ENCODE assay signal across 8 cellular contexts in the genomic region with DNA sequence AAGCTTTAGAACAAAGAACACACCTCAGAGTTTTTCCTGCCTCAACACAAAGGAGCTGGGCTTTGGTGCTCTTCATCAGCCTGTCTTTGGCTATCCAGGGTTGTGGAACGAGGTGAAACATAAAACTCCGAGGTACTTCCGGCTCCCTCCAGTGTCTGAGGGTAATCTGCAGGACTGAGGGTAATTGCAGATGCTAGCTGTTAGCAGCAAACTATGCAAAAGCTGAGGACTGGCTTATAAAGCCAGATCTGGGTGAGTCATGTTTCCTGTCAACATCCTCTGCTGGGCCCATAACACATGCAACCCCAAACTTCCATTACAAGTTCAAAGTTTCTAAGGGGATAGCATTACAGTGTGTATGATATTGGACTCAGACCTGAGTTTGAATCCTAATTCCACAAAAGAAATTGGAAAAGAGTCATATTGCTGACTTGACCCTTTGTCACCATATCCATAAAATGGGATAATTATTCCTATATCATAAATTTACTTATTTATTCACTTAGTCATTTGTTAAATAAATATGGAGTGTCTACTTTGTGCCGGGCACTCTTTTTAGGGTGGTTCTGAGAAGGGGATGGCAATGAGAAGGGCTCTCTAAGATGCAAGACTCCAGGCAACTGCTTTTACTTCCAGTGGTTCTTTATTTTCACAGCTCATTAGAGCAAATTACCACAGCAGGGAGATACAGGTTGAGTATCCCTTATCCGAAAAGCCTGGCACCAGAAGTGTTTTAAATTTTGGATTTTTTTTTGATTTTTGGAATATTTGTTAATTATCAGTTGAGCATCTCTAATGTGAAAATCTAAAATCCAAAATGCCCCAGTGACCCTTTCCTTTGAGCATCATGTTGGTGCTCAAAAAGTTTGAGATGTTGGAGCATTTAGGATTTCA. TPM values are rescaled to one million over a fixed set of nuclear protein-coding genes. Genes with fewer than 3 reads are reported as not detected.
DNase-seq lines count a peak whose midpoint lies in the region; ATAC-seq and TF ChIP-seq lines count a peak whose summit lies in the region.

No MANE protein-coding gene starts in this region.

- H3K36me3 ChIP-seq in SK-N-SH (replicated peaks in 1 of 2; ENCODE audit: control insufficient read depth in 1 of 2, insufficient read depth in 2 of 2, low read length in 1 of 2), result peaks cover 4 to 5% of the 10 kb centered on the region in 2 experiments
- H3K36me3 ChIP-seq in adipocyte (ENCODE audit: control insufficient read depth, insufficient read depth, low read length, severe bottlenecking), result peaks cover 5% of the 10 kb centered on the region
- H3K36me3 ChIP-seq in hepatocyte (replicated peaks; ENCODE audit: insufficient read depth, low read depth), result no peaks in the 10 kb centered on the region

- DNase-seq in AG10803 (ENCODE audit: low read depth) (peak; percentile 93), SK-N-SH (no peak), adipocyte (ENCODE audit: low read depth) (peak; percentile 83), hepatocyte (ENCODE audit: low spot score) (peak; percentile 82), NCI-H1048 (lab: John Stamatoyannopoulos, UW) (no peak)
- peak; percentile 73 for DNase-seq in stimulated activated CD4-positive, alpha-beta T cell treated with anti-CD3 and anti-CD28 coated beads, Interleukin-2, amount 100 ng/mL, for 4 hours (ENCODE audit: low read depth)

- 34% methylated on average over 5 of the region's 5 CpGs for WGBS in SK-N-SH (ENCODE audit: low lambda C conversion rate)
- 44% methylated on average over 5 of the region's 5 CpGs for WGBS in hepatocyte (ENCODE audit: low lambda C conversion rate, missing lambda C conversion rate)

- H3K79me2 ChIP-seq in SK-N-SH (ENCODE audit: insufficient read depth) (peaks cover 14% of the 10 kb centered on the region; the same call in 1 of the 2 replicates), hepatocyte (peaks cover 16% of the 10 kb centered on the region)

- H3K9ac ChIP-seq in SK-N-SH, result no peak overlapping the region; the same call in 1 of the 2 replicates
- peak overlapping the region; percentile 62 for H3K9ac ChIP-seq in adipocyte (ENCODE audit: low read length)

- H3K27ac ChIP-seq in SK-N-SH (ENCODE audit: low read depth in 2 of 2, low read length in 1 of 2) (peak overlapping the region; percentile 96 to 97), hepatocyte (peak overlapping the region; percentile 98)

- H3K9me2 ChIP-seq in SK-N-SH (no peaks in the 10 kb centered on the region), hepatocyte (replicated peaks; ENCODE audit: insufficient read depth) (no peaks in the 10 kb centered on the region)

- H3K9me3 ChIP-seq in SK-N-SH (no peaks in the 10 kb centered on the region), adipocyte (ENCODE audit: control insufficient read depth, low read length) (no peaks in the 10 kb centered on the region), hepatocyte (ENCODE audit: low read depth) (no peaks in the 10 kb centered on the region)

- POLR2A ChIA-PET in SK-N-SH (lab: Yijun Ruan, JAX), result interaction anchor here (0.6 to 3.0 kb wide), 4 partner anchors 13 to 869 kb away, joined by 3 to 19 read pairs (median 3); a partner anchor contains a TSS

- peak in 1 of 2 experiments; percentile 39; a peak in 1 of 4 replicates for TF ChIP-seq EP300 in SK-N-SH (IDR thresholded peaks at IDR 0.05; ENCODE audit: borderline replicate concordance in 1 of 2, low read depth in 1 of 2, low read length in 1 of 2)

- no peak for TF ChIP-seq RAD21 in SK-N-SH (IDR thresholded peaks at IDR 0.05; ENCODE audit: low read length)

- H3F3A ChIP-seq in SK-N-SH (replicated peaks; ENCODE audit: insufficient read depth), result peaks cover 19% of the 10 kb centered on the region

- H4K20me1 ChIP-seq in SK-N-SH (ENCODE audit: insufficient read depth) (no peaks in the 10 kb centered on the region), hepatocyte (ENCODE audit: insufficient read depth, poor library complexity, severe bottlenecking) (no peaks in the 10 kb centered on the region)

- H3K27me3 ChIP-seq in SK-N-SH (ENCODE audit: insufficient read depth) (no peaks in the 10 kb centered on the region), adipocyte (replicated peaks; ENCODE audit: control insufficient read depth, insufficient read depth, low read length) (no peaks in the 10 kb centered on the region), hepatocyte (no peaks in the 10 kb centered on the region)

- H3K4me2 ChIP-seq in SK-N-SH (peak overlapping the region; percentile 34; the same call in 1 of the 2 replicates), hepatocyte (peak overlapping the region; percentile 17)

- H3K4me3 ChIP-seq in AG10803 (ENCODE audit: low read length) (peak overlapping the region; percentile 41), SK-N-SH (ENCODE audit: low read depth in 2 of 2, low read length in 1 of 2) (no peak overlapping the region), adipocyte (ENCODE audit: low read length) (peak overlapping the region; percentile 60), hepatocyte (no peak overlapping the region)

- H3K4me1 ChIP-seq in SK-N-SH (ENCODE audit: control insufficient read depth in 1 of 2, insufficient read depth in 2 of 2, low read depth in 1 of 2, low read length in 1 of 2), result peaks cover 6 to 17% of the 10 kb centered on the region in 2 experiments; a peak in 3 of 4 replicates
- H3K4me1 ChIP-seq in adipocyte (ENCODE audit: control insufficient read depth, insufficient read depth, low read length), result peaks cover 43% of the 10 kb centered on the region
- peaks cover 6% of the 10 kb centered on the region for H3K4me1 ChIP-seq in hepatocyte (ENCODE audit: insufficient read depth)

- CTCF ChIA-PET in SK-N-SH (lab: Yijun Ruan, JAX), result interaction anchor here (0.7 to 1.1 kb wide), 3 partner anchors 11 to 16 kb away, joined by 3 to 5 read pairs (median 3); a partner anchor contains a TSS

- H2AFZ ChIP-seq in SK-N-SH (ENCODE audit: low read depth), result peak overlapping the region; percentile 65
- peak overlapping the region; percentile 3 for H2AFZ ChIP-seq in hepatocyte

- ATAC-seq in GM18873 (IDR thresholded peaks at IDR 0.05; ENCODE audit: low FRiP score, unreplicated experiment) (peak; percentile 31), HG03175 (IDR thresholded peaks at IDR 0.05; ENCODE audit: unreplicated experiment) (peak; percentile 45)

- peak; percentile 31 for TF ChIP-seq CTCF in AG10803 (conservative IDR thresholded peaks at IDR 0.05; ENCODE audit: low read length)
- no peak for TF ChIP-seq CTCF in SK-N-SH (IDR thresholded peaks at IDR 0.05)
- no peak for TF ChIP-seq CTCF in hepatocyte (IDR thresholded peaks at IDR 0.05; ENCODE audit: poor library complexity)

TF ChIP-seq in SK-N-SH, 30 proteins besides CTCF, POLR2A, EP300 and RAD21 (continues in another document):
- TF ChIP-seq, protein P1, sequence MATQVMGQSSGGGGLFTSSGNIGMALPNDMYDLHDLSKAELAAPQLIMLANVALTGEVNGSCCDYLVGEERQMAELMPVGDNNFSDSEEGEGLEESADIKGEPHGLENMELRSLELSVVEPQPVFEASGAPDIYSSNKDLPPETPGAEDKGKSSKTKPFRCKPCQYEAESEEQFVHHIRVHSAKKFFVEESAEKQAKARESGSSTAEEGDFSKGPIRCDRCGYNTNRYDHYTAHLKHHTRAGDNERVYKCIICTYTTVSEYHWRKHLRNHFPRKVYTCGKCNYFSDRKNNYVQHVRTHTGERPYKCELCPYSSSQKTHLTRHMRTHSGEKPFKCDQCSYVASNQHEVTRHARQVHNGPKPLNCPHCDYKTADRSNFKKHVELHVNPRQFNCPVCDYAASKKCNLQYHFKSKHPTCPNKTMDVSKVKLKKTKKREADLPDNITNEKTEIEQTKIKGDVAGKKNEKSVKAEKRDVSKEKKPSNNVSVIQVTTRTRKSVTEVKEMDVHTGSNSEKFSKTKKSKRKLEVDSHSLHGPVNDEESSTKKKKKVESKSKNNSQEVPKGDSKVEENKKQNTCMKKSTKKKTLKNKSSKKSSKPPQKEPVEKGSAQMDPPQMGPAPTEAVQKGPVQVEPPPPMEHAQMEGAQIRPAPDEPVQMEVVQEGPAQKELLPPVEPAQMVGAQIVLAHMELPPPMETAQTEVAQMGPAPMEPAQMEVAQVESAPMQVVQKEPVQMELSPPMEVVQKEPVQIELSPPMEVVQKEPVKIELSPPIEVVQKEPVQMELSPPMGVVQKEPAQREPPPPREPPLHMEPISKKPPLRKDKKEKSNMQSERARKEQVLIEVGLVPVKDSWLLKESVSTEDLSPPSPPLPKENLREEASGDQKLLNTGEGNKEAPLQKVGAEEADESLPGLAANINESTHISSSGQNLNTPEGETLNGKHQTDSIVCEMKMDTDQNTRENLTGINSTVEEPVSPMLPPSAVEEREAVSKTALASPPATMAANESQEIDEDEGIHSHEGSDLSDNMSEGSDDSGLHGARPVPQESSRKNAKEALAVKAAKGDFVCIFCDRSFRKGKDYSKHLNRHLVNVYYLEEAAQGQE (IDR thresholded peaks at IDR 0.05; ENCODE audit: low read depth, low read length), result peak; percentile 52
- TF ChIP-seq, protein P2, sequence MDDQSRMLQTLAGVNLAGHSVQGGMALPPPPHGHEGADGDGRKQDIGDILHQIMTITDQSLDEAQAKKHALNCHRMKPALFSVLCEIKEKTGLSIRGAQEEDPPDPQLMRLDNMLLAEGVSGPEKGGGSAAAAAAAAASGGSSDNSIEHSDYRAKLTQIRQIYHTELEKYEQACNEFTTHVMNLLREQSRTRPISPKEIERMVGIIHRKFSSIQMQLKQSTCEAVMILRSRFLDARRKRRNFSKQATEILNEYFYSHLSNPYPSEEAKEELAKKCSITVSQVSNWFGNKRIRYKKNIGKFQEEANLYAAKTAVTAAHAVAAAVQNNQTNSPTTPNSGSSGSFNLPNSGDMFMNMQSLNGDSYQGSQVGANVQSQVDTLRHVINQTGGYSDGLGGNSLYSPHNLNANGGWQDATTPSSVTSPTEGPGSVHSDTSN (IDR thresholded peaks at IDR 0.05), result peak; percentile 80; the same call in 1 of the 2 replicates
- TF ChIP-seq TAF1 (IDR thresholded peaks at IDR 0.05; ENCODE audit: borderline replicate concordance, low read depth, low read length) (peak; percentile 65; the same call in 1 of the 2 replicates), CHD2 (IDR thresholded peaks at IDR 0.05; ENCODE audit: low read length, partially characterized antibody) (no peak), GABPA (IDR thresholded peaks at IDR 0.05; ENCODE audit: low read depth) (no peak; the same call in 1 of the 2 replicates)

RNA-seq across cellular contexts. Expression of a gene that starts 9.5 kb away (rescaled TPM):
- polyA plus RNA-seq in SK-N-SH (2012; rRNA removed) (9.7 and 11.1 TPM in 2 replicates), hepatocyte (6.5 and 9.7 TPM in 2 replicates)
- polyA plus RNA-seq in SK-N-SH (2012; cell fraction: cytosol; rRNA removed), result 13.2 and 13.8 TPM in 2 replicates
- 7.0 and 7.6 TPM in 2 replicates for polyA plus RNA-seq in SK-N-SH (2012; cell fraction: nucleus; rRNA removed)
- 10.8 and 11.0 TPM in 2 replicates for total RNA-seq in hepatocyte

RNA-seq across cellular contexts. Expression of a gene that starts 15.5 kb away (rescaled TPM):
- polyA plus RNA-seq in SK-N-SH (2012; rRNA removed) (1,193 and 2,153 TPM in 2 replicates), hepatocyte (2,570 and 2,890 TPM in 2 replicates)
- 2,055 and 2,105 TPM in 2 replicates for polyA plus RNA-seq in SK-N-SH (2012; cell fraction: cytosol; rRNA removed)
- polyA plus RNA-seq in SK-N-SH (2012; cell fraction: nucleus; rRNA removed), result 408 and 638 TPM in 2 replicates
- 2,059 and 2,324 TPM in 2 replicates for total RNA-seq in hepatocyte

RNA-seq across cellular contexts. Expression of a gene that starts 15.7 kb away (rescaled TPM):
- 0.13 and 0.31 TPM in 2 replicates for polyA plus RNA-seq in SK-N-SH (2012; rRNA removed)
- 0.01 and 0.04 TPM in 2 replicates for polyA plus RNA-seq in SK-N-SH (2012; cell fraction: cytosol; rRNA removed)
- 1.1 and 1.7 TPM in 2 replicates for polyA plus RNA-seq in SK-N-SH (2012; cell fraction: nucleus; rRNA removed)
- total RNA-seq in hepatocyte, result 0.77 TPM in 1 of 2 replicates, not detected in the other
- polyA plus RNA-seq in hepatocyte, result 0.54 and 0.85 TPM in 2 replicates

Comparison
In these comparisons a context has a peak if more than half of its experiments do, and no peak if none do; other contexts are left out.
1. DNase-seq: peak in AG10803 (single experiment), adipocyte (single experiment), hepatocyte (single experiment) and stimulated activated CD4-positive, alpha-beta T cell treated with anti-CD3 and anti-CD28 coated beads, Interleukin-2, amount 100 ng/mL, for 4 hours (single experiment); none in SK-N-SH (single experiment) and NCI-H1048 (single experiment).
2. H3K4me3 ChIP-seq: peak in AG10803 (single experiment) and adipocyte (single experiment); none in SK-N-SH (0 of 2) and hepatocyte (single experiment).